Comparison of ENCODE assay signal across 7 cellular contexts in the genomic region with DNA sequence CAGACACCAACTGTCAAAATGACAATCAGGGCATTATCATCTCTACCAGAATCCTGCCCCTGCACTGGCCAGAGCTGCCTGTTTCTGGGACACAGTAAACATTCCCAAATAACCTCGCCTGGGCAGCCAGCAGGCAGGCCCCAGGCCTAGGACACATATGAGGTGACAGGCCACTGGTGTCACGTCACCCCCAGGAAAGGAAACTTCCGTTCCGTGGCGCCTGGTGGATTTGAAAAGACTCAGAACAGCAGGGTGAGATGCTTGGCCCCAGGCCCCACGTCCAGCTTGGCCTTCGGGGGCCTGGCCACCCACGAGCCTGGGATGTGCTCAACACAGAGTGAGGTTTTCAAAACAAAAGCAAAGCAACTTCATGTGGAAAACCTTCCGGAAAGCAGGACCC. TPM values are rescaled to one million over a fixed set of nuclear protein-coding genes. Genes with fewer than 3 reads are reported as not detected.
DNase-seq lines count a peak whose midpoint lies in the region; ATAC-seq and TF ChIP-seq lines count a peak whose summit lies in the region.

No MANE protein-coding gene starts in this region.

- peak overlapping the region; percentile 94 for H3K4me3 Mint-ChIP-seq in activated CD8-positive, alpha-beta memory T cell treated with anti-CD3 and anti-CD28 coated beads, Interleukin-2, amount 10 ng/mL, durations not matched to agents 7 days and 5 days
- H3K4me3 Mint-ChIP-seq in stimulated activated naive CD8-positive, alpha-beta T cell treated with anti-CD3 and anti-CD28 coated beads, Interleukin-15, Interleukin-2, amounts not matched to agents 100 ng/mL and 50 ng/mL, for 24 hours: peak overlapping the region; percentile 92

- H3K4me1 Mint-ChIP-seq in activated CD8-positive, alpha-beta memory T cell treated with anti-CD3 and anti-CD28 coated beads, Interleukin-2, amount 10 ng/mL, durations not matched to agents 7 days and 5 days: peaks cover 80% of the 10 kb centered on the region
- H3K4me1 Mint-ChIP-seq in stimulated activated naive CD8-positive, alpha-beta T cell treated with anti-CD3 and anti-CD28 coated beads, Interleukin-15, Interleukin-2, amounts not matched to agents 100 ng/mL and 50 ng/mL, for 24 hours (ENCODE audit: low read depth): peaks cover 88% of the 10 kb centered on the region

- H3K36me3 Mint-ChIP-seq in activated CD8-positive, alpha-beta memory T cell treated with anti-CD3 and anti-CD28 coated beads, Interleukin-2, amount 10 ng/mL, durations not matched to agents 7 days and 5 days: peaks cover 46% of the 10 kb centered on the region
- H3K36me3 Mint-ChIP-seq in stimulated activated naive CD8-positive, alpha-beta T cell treated with anti-CD3 and anti-CD28 coated beads, Interleukin-15, Interleukin-2, amounts not matched to agents 100 ng/mL and 50 ng/mL, for 24 hours (ENCODE audit: low read depth): peaks cover 33% of the 10 kb centered on the region

- H3K4me1 ChIP-seq in HEK293 (ENCODE audit: control insufficient read depth, insufficient read depth, low read length) (peaks cover 2% of the 10 kb centered on the region; the same call in 1 of the 2 replicates), iPS-18a (ENCODE audit: control insufficient read depth, low read depth, low read length) (peaks cover 48% of the 10 kb centered on the region)

- DNase-seq in activated CD8-positive, alpha-beta memory T cell treated with anti-CD3 and anti-CD28 coated beads, Interleukin-2, amount 10 ng/mL, durations not matched to agents 7 days and 5 days: peak; percentile 81
- no peak for DNase-seq in DMS 273 treated with DMSO at 0.1 percent for 48 hours (lab: John Stamatoyannopoulos, UW)
- no peak for DNase-seq in NCI-H1092 (lab: John Stamatoyannopoulos, UW)

- H3K27ac ChIP-seq in HEK293 (ENCODE audit: extremely low read depth, low read depth, low read length) (0 out of 2 replicates have a peak overlapping the region, but pooled peaks have one; percentile 53), iPS-18a (ENCODE audit: low read length) (no peak overlapping the region)

- H3K27ac Mint-ChIP-seq in activated CD8-positive, alpha-beta memory T cell treated with anti-CD3 and anti-CD28 coated beads, Interleukin-2, amount 10 ng/mL, durations not matched to agents 7 days and 5 days: peak overlapping the region; percentile 90
- peak overlapping the region; percentile 90 for H3K27ac Mint-ChIP-seq in stimulated activated naive CD8-positive, alpha-beta T cell treated with anti-CD3 and anti-CD28 coated beads, Interleukin-15, Interleukin-2, amounts not matched to agents 100 ng/mL and 50 ng/mL, for 24 hours

- POLR2A ChIA-PET in HEK293 (lab: Yijun Ruan, JAX): no interaction called here

- no peaks in the 10 kb centered on the region for H3K9me3 Mint-ChIP-seq in activated CD8-positive, alpha-beta memory T cell treated with anti-CD3 and anti-CD28 coated beads, Interleukin-2, amount 10 ng/mL, durations not matched to agents 7 days and 5 days (ENCODE audit: low read depth)
- H3K9me3 Mint-ChIP-seq in stimulated activated naive CD8-positive, alpha-beta T cell treated with anti-CD3 and anti-CD28 coated beads, Interleukin-15, Interleukin-2, amounts not matched to agents 100 ng/mL and 50 ng/mL, for 24 hours: no peaks in the 10 kb centered on the region

- peak overlapping the region; percentile 68 for H3K4me3 ChIP-seq in HEK293 (ENCODE audit: low read depth, low read length)
- H3K4me3 ChIP-seq in iPS-18a (ENCODE audit: low read length): peak overlapping the region; percentile 66

- no peaks in the 10 kb centered on the region for H3K27me3 ChIP-seq in iPS-18a (ENCODE audit: control insufficient read depth, insufficient read depth, low read length)

- peak overlapping the region; percentile 16 for H3K9ac ChIP-seq in iPS-18a (ENCODE audit: low read length)

- TF ChIP-seq CTCF in HEK293 (tag by site-specific recombination; IDR thresholded peaks at IDR 0.05): no peak

- H3K36me3 ChIP-seq in HEK293 (ENCODE audit: control insufficient read depth in 2 of 2, insufficient read depth in 1 of 2, low read length in 2 of 2): no peaks in the 10 kb centered on the region
- no peaks in the 10 kb centered on the region for H3K36me3 ChIP-seq in iPS-18a (ENCODE audit: control insufficient read depth, low read depth, low read length)

- CTCF ChIA-PET in HEK293 (lab: Yijun Ruan, JAX): interaction anchor here (0.6 to 1.0 kb wide), 2 partner anchors 34 to 68 kb away, joined by 3 read pairs; no protein-coding TSS in a partner anchor
- CTCF ChIA-PET in activated CD8-positive, alpha-beta memory T cell treated with anti-CD3 and anti-CD28 coated beads, Interleukin-2, amount 10 ng/mL, durations not matched to agents 7 days and 5 days (lab: Charles Lee): interaction anchor here (1.0 to 2.0 kb wide), 8 partner anchors 13 to 67 kb away, joined by 3 to 11 read pairs (median 4); no protein-coding TSS in a partner anchor

- H3K27me3 Mint-ChIP-seq in activated CD8-positive, alpha-beta memory T cell treated with anti-CD3 and anti-CD28 coated beads, Interleukin-2, amount 10 ng/mL, durations not matched to agents 7 days and 5 days: no peaks in the 10 kb centered on the region
- H3K27me3 Mint-ChIP-seq in stimulated activated naive CD8-positive, alpha-beta T cell treated with anti-CD3 and anti-CD28 coated beads, Interleukin-15, Interleukin-2, amounts not matched to agents 100 ng/mL and 50 ng/mL, for 24 hours: no peaks in the 10 kb centered on the region

- ATAC-seq in activated CD8-positive, alpha-beta memory T cell treated with anti-CD3 and anti-CD28 coated beads, Interleukin-2, amount 10 ng/mL, durations not matched to agents 7 days and 5 days: peak; percentile 17
- no peak for ATAC-seq in GM19324 (IDR thresholded peaks at IDR 0.05; ENCODE audit: low FRiP score, unreplicated experiment)

- no peaks in the 10 kb centered on the region for H3K9me3 ChIP-seq in HEK293 (ENCODE audit: control insufficient read depth, insufficient read depth, low read depth, low read length)
- H3K9me3 ChIP-seq in iPS-18a (ENCODE audit: control insufficient read depth, low read depth, low read length): no peaks in the 10 kb centered on the region

TF ChIP-seq in HEK293, 187 proteins besides CTCF, POLR2A, EP300 and RAD21:
- TF ChIP-seq GLIS1 (tag by site-specific recombination; IDR thresholded peaks at IDR 0.05): peak; percentile 24; the same call in 1 of the 2 replicates
- TF ChIP-seq, protein P1, sequence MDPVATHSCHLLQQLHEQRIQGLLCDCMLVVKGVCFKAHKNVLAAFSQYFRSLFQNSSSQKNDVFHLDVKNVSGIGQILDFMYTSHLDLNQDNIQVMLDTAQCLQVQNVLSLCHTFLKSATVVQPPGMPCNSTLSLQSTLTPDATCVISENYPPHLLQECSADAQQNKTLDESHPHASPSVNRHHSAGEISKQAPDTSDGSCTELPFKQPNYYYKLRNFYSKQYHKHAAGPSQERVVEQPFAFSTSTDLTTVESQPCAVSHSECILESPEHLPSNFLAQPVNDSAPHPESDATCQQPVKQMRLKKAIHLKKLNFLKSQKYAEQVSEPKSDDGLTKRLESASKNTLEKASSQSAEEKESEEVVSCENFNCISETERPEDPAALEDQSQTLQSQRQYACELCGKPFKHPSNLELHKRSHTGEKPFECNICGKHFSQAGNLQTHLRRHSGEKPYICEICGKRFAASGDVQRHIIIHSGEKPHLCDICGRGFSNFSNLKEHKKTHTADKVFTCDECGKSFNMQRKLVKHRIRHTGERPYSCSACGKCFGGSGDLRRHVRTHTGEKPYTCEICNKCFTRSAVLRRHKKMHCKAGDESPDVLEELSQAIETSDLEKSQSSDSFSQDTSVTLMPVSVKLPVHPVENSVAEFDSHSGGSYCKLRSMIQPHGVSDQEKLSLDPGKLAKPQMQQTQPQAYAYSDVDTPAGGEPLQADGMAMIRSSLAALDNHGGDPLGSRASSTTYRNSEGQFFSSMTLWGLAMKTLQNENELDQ (tag by site-specific recombination; IDR thresholded peaks at IDR 0.05; ENCODE audit: low read depth): no peak

RNA-seq across cellular contexts. Expression of a gene that starts 1.3 kb away (rescaled TPM):
- total RNA-seq in activated CD8-positive, alpha-beta memory T cell treated with anti-CD3 and anti-CD28 coated beads, Interleukin-2, amount 10 ng/mL, durations not matched to agents 7 days and 5 days: 100 to 1,000 TPM; 408 to 525 TPM
